ENCODE assay signal across 1 cellular context in genomic region chr19:7152568-7152967, GRCh38.
TF ChIP-seq lines count a peak whose summit lies in the region.

No MANE protein-coding gene starts in this region.

TF ChIP-seq in A549, 52 proteins besides CTCF, POLR2A, EP300 and RAD21 (continued from another document):
- TF ChIP-seq, protein P1, sequence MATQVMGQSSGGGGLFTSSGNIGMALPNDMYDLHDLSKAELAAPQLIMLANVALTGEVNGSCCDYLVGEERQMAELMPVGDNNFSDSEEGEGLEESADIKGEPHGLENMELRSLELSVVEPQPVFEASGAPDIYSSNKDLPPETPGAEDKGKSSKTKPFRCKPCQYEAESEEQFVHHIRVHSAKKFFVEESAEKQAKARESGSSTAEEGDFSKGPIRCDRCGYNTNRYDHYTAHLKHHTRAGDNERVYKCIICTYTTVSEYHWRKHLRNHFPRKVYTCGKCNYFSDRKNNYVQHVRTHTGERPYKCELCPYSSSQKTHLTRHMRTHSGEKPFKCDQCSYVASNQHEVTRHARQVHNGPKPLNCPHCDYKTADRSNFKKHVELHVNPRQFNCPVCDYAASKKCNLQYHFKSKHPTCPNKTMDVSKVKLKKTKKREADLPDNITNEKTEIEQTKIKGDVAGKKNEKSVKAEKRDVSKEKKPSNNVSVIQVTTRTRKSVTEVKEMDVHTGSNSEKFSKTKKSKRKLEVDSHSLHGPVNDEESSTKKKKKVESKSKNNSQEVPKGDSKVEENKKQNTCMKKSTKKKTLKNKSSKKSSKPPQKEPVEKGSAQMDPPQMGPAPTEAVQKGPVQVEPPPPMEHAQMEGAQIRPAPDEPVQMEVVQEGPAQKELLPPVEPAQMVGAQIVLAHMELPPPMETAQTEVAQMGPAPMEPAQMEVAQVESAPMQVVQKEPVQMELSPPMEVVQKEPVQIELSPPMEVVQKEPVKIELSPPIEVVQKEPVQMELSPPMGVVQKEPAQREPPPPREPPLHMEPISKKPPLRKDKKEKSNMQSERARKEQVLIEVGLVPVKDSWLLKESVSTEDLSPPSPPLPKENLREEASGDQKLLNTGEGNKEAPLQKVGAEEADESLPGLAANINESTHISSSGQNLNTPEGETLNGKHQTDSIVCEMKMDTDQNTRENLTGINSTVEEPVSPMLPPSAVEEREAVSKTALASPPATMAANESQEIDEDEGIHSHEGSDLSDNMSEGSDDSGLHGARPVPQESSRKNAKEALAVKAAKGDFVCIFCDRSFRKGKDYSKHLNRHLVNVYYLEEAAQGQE (IDR thresholded peaks at IDR 0.05) = no peak
